In genomic region chr3:136752327-136753111, GRCh38 we compare ENCODE assay signal across 1 cellular context.
TF ChIP-seq lines count a peak whose summit lies in the region.

Gene STAG1 (minus strand): TSS chr3:136752378. CDS start chr3:136630898, 121,480 bp downstream.

TF ChIP-seq in HepG2, 621 proteins besides CTCF, POLR2A, EP300 and RAD21 (continued from another document):
- peak; percentile 74; the same call in 1 of the 3 replicates for TF ChIP-seq MXI1 (IDR thresholded peaks at IDR 0.05; ENCODE audit: borderline replicate concordance, low read depth, low read length)
- peak; percentile 53 for TF ChIP-seq MNT (IDR thresholded peaks at IDR 0.05)
- peak; percentile 65; the same call in 1 of the 2 replicates for TF ChIP-seq SALL2 (CRISPR knock-in tag; IDR thresholded peaks at IDR 0.05)
- peak; percentile 22; the same call in 1 of the 2 replicates for TF ChIP-seq ZNF800 (CRISPR knock-in tag; IDR thresholded peaks at IDR 0.05)
- TF ChIP-seq YEATS2 (CRISPR knock-in tag; IDR thresholded peaks at IDR 0.05; ENCODE audit: borderline replicate concordance), result peak; percentile 77
- TF ChIP-seq MED13 (CRISPR knock-in tag; IDR thresholded peaks at IDR 0.05), result no peak
- TF ChIP-seq NCOR1 (IDR thresholded peaks at IDR 0.05; ENCODE audit: borderline replicate concordance, low read length), result no peak
- TF ChIP-seq TRAFD1 (CRISPR knock-in tag; IDR thresholded peaks at IDR 0.05; ENCODE audit: borderline replicate concordance), result peak; percentile 82; the same call in 1 of the 2 replicates
- TF ChIP-seq ZNF841 (CRISPR knock-in tag; IDR thresholded peaks at IDR 0.05; ENCODE audit: borderline replicate concordance), result peak; percentile 61; the same call in 1 of the 2 replicates
- TF ChIP-seq ZNF713 (CRISPR knock-in tag; IDR thresholded peaks at IDR 0.05), result no peak; the same call in 1 of the 2 replicates
- TF ChIP-seq NFYB (CRISPR knock-in tag; IDR thresholded peaks at IDR 0.05), result peak; percentile 73
- TF ChIP-seq REXO4 (CRISPR knock-in tag; IDR thresholded peaks at IDR 0.05; ENCODE audit: borderline replicate concordance), result no peak
- no peak for TF ChIP-seq ZNF264 (CRISPR knock-in tag; IDR thresholded peaks at IDR 0.05)
- TF ChIP-seq NFIB (CRISPR knock-in tag; IDR thresholded peaks at IDR 0.05; ENCODE audit: borderline replicate concordance), result no peak
- no peak for TF ChIP-seq TRIM24 (CRISPR knock-in tag; IDR thresholded peaks at IDR 0.05)
- TF ChIP-seq IRF1 (CRISPR knock-in tag; IDR thresholded peaks at IDR 0.05; ENCODE audit: low read depth), result no peak
- TF ChIP-seq AHR (CRISPR knock-in tag; IDR thresholded peaks at IDR 0.05), result no peak
- TF ChIP-seq PLSCR1 (CRISPR knock-in tag; IDR thresholded peaks at IDR 0.05; ENCODE audit: borderline replicate concordance), result no peak
- no peak; the same call in 1 of the 2 replicates for TF ChIP-seq ZNF232 (CRISPR knock-in tag; IDR thresholded peaks at IDR 0.05; ENCODE audit: borderline replicate concordance)
- TF ChIP-seq ZNF280B (CRISPR knock-in tag; IDR thresholded peaks at IDR 0.05; ENCODE audit: borderline replicate concordance), result peak; percentile 35; the same call in 1 of the 2 replicates
- TF ChIP-seq ATF4 (CRISPR knock-in tag; IDR thresholded peaks at IDR 0.05), result peak in 1 of 2 experiments; percentile 55; a peak in 1 of 4 replicates
- no peak for TF ChIP-seq U2AF1 (optimal IDR thresholded peaks at IDR 0.05; ENCODE audit: low read depth, low read length)
- TF ChIP-seq SAFB2 (CRISPR knock-in tag; IDR thresholded peaks at IDR 0.05; ENCODE audit: borderline replicate concordance, low read depth), result no peak; the same call in 1 of the 2 replicates
- peak; percentile 30; the same call in 1 of the 2 replicates for TF ChIP-seq PAX8 (CRISPR knock-in tag; IDR thresholded peaks at IDR 0.05; ENCODE audit: borderline replicate concordance)
- TF ChIP-seq SIN3B (IDR thresholded peaks at IDR 0.05; ENCODE audit: low read length), result peak; percentile 45; the same call in 1 of the 2 replicates
- TF ChIP-seq TP53 (CRISPR knock-in tag; conservative IDR thresholded peaks at IDR 0.05), result 0 out of 2 replicates have a peak, but pooled peaks have one; percentile 20
- TF ChIP-seq GABPB1 (CRISPR knock-in tag; IDR thresholded peaks at IDR 0.05), result peak; percentile 87
- TF ChIP-seq TAF15 (IDR thresholded peaks at IDR 0.05; ENCODE audit: low read depth, low read length, poor library complexity, severe bottlenecking), result no peak
- TF ChIP-seq RNF219 (CRISPR knock-in tag; IDR thresholded peaks at IDR 0.05), result no peak
- TF ChIP-seq MYPOP (CRISPR knock-in tag; IDR thresholded peaks at IDR 0.05), result peak; percentile 98
- TF ChIP-seq MED8 (CRISPR knock-in tag; IDR thresholded peaks at IDR 0.05; ENCODE audit: insufficient replicate concordance), result peak; percentile 92
- peak; percentile 32; the same call in 1 of the 2 replicates for TF ChIP-seq ZNF782 (CRISPR knock-in tag; IDR thresholded peaks at IDR 0.05; ENCODE audit: borderline replicate concordance)
- peak; percentile 47; the same call in 1 of the 2 replicates for TF ChIP-seq MEIS1 (CRISPR knock-in tag; IDR thresholded peaks at IDR 0.05; ENCODE audit: borderline replicate concordance)
- TF ChIP-seq ZNF572 (CRISPR knock-in tag; IDR thresholded peaks at IDR 0.05), result no peak
- TF ChIP-seq POLR2G (IDR thresholded peaks at IDR 0.05; ENCODE audit: low read depth, low read length), result peak; percentile 94
- peak; percentile 78 for TF ChIP-seq TEAD3 (CRISPR knock-in tag; optimal IDR thresholded peaks at IDR 0.05; ENCODE audit: borderline replicate concordance)
- no peak for TF ChIP-seq PHB2 (IDR thresholded peaks at IDR 0.05; ENCODE audit: partially characterized antibody)
- no peak for TF ChIP-seq TIGD3 (CRISPR knock-in tag; IDR thresholded peaks at IDR 0.05; ENCODE audit: borderline replicate concordance)
- peak; percentile 60 for TF ChIP-seq ZNF430 (CRISPR knock-in tag; IDR thresholded peaks at IDR 0.05)
- peak; percentile 64; the same call in 1 of the 2 replicates for TF ChIP-seq FOXJ3 (CRISPR knock-in tag; IDR thresholded peaks at IDR 0.05; ENCODE audit: borderline replicate concordance)
- TF ChIP-seq PHF8 (CRISPR knock-in tag; IDR thresholded peaks at IDR 0.05), result peak; percentile 88
- TF ChIP-seq ZSCAN30 (CRISPR knock-in tag; IDR thresholded peaks at IDR 0.05), result no peak
